9 cellular contexts compared by ENCODE assay signal in genomic region chr3:49867871-49868321, GRCh38. TPM values are rescaled to one million over a fixed set of nuclear protein-coding genes. Genes with fewer than 3 reads are reported as not detected.
A peak's percentile ranks its signal among the peaks of the same experiment; 100 is the strongest.
DNase-seq lines count a peak whose midpoint lies in the region; ATAC-seq and TF ChIP-seq lines count a peak whose summit lies in the region.
"Had no signal": no experiment of that assay in that cellular context is flagged by ENCODE, and none has a peak within 500 bp of the region (broad histone marks: within the 10 kb centered on the region; RNA-seq: fewer than 3 reads in every experiment).

No MANE protein-coding gene starts in this region.

- peaks cover 4% of the 10 kb centered on the region for H3K4me1 Mint-ChIP-seq in stimulated activated memory B cell treated with anti-CD40 and anti-IgM and Interleukin-4, amounts not matched to agents 10 μg/mL and 1 μg/mL and 100 μg/mL, for 72 hours
- no peaks in the 10 kb centered on the region for H3K4me1 Mint-ChIP-seq in T-helper 2 cell treated with Interferon-gamma antibody and Interleukin-4, amounts not matched to agents 5 μg/mL and 100 μg/mL, for 36 hours (ENCODE audit: low read depth)

- no peak overlapping the region for H3K9ac ChIP-seq in mesenchymal stem cell (ENCODE audit: low read length)

- H3K18ac ChIP-seq in mesenchymal stem cell (ENCODE audit: low read depth in 1 of 2, low read length in 2 of 2): no peak overlapping the region

- no peak overlapping the region for H2BK15ac ChIP-seq in mesenchymal stem cell (ENCODE audit: low read depth, poor library complexity, severe bottlenecking)

- H3K9me3 ChIP-seq in mesenchymal stem cell (ENCODE audit: control insufficient read depth, low read length): no peaks in the 10 kb centered on the region

- peaks cover 72% of the 10 kb centered on the region for H3K27me3 Mint-ChIP-seq in stimulated activated memory B cell treated with anti-CD40 and anti-IgM and Interleukin-4, amounts not matched to agents 10 μg/mL and 1 μg/mL and 100 μg/mL, for 72 hours
- H3K27me3 Mint-ChIP-seq in T-helper 2 cell treated with Interferon-gamma antibody and Interleukin-4, amounts not matched to agents 5 μg/mL and 100 μg/mL, for 36 hours (ENCODE audit: low read depth): peaks cover 41% of the 10 kb centered on the region

- no peak overlapping the region for H2BK12ac ChIP-seq in mesenchymal stem cell (ENCODE audit: low read length in 2 of 2)

- H4K8ac ChIP-seq in mesenchymal stem cell (ENCODE audit: low read length): no peak overlapping the region

- H3K4me2 ChIP-seq in mesenchymal stem cell (ENCODE audit: low read length, poor library complexity, severe bottlenecking): no peak overlapping the region

- no peak overlapping the region for H3K23ac ChIP-seq in mesenchymal stem cell (ENCODE audit: low read length in 2 of 2)

- no peaks in the 10 kb centered on the region for H3K9me3 Mint-ChIP-seq in stimulated activated memory B cell treated with anti-CD40 and anti-IgM and Interleukin-4, amounts not matched to agents 10 μg/mL and 1 μg/mL and 100 μg/mL, for 72 hours
- H3K9me3 Mint-ChIP-seq in T-helper 2 cell treated with Interferon-gamma antibody and Interleukin-4, amounts not matched to agents 5 μg/mL and 100 μg/mL, for 36 hours: no peaks in the 10 kb centered on the region

- TF ChIP-seq CTCF in GM10266 (IDR thresholded peaks at IDR 0.05; ENCODE audit: control insufficient read depth, insufficient read depth, low read depth, missing control alignments) (no peak), cardiac fibroblast (IDR thresholded peaks at IDR 0.05; ENCODE audit: low read depth, low read length) (no peak)

- 34% methylated on average over 7 of the region's 7 CpGs for WGBS in mesenchymal stem cell

- no peaks in the 10 kb centered on the region for H3K36me3 ChIP-seq in mesenchymal stem cell (ENCODE audit: control insufficient read depth in 1 of 2, insufficient read depth in 2 of 2, low read depth in 1 of 2, low read length in 2 of 2)

- no peak overlapping the region for H3K4me3 ChIP-seq in cardiac fibroblast (replicated peaks in 1 of 2; ENCODE audit: low read depth in 2 of 2, low read length in 2 of 2)
- no peak overlapping the region for H3K4me3 ChIP-seq in mesenchymal stem cell (ENCODE audit: insufficient read depth in 1 of 2, low read depth in 1 of 2, low read length in 2 of 2)

- H3K27ac Mint-ChIP-seq in stimulated activated memory B cell treated with anti-CD40 and anti-IgM and Interleukin-4, amounts not matched to agents 10 μg/mL and 1 μg/mL and 100 μg/mL, for 72 hours: no peak overlapping the region
- no peak overlapping the region for H3K27ac Mint-ChIP-seq in T-helper 2 cell treated with Interferon-gamma antibody and Interleukin-4, amounts not matched to agents 5 μg/mL and 100 μg/mL, for 36 hours

- no peak overlapping the region for H3K27ac ChIP-seq in mesenchymal stem cell (ENCODE audit: low read length, poor library complexity, severe bottlenecking)

- H3K36me3 Mint-ChIP-seq in stimulated activated memory B cell treated with anti-CD40 and anti-IgM and Interleukin-4, amounts not matched to agents 10 μg/mL and 1 μg/mL and 100 μg/mL, for 72 hours: no peaks in the 10 kb centered on the region
- H3K36me3 Mint-ChIP-seq in T-helper 2 cell treated with Interferon-gamma antibody and Interleukin-4, amounts not matched to agents 5 μg/mL and 100 μg/mL, for 36 hours (ENCODE audit: low read depth): no peaks in the 10 kb centered on the region

- H3K14ac ChIP-seq in mesenchymal stem cell (ENCODE audit: low read length in 2 of 2): no peak overlapping the region

- H3K4ac ChIP-seq in mesenchymal stem cell (ENCODE audit: low read depth in 1 of 2, low read length in 2 of 2): no peak overlapping the region

- H3K4me1 ChIP-seq in mesenchymal stem cell (ENCODE audit: control insufficient read depth, insufficient read depth, low read depth, low read length): peaks cover 12% of the 10 kb centered on the region

- H3K79me1 ChIP-seq in mesenchymal stem cell (replicated peaks; ENCODE audit: low read length, poor library complexity, severe bottlenecking): no peaks in the 10 kb centered on the region

- H2AK5ac ChIP-seq in mesenchymal stem cell (ENCODE audit: low read length, severe bottlenecking): no peak overlapping the region

- no peak for ATAC-seq in stimulated activated memory B cell treated with anti-CD40 and anti-IgM and Interleukin-4, amounts not matched to agents 10 μg/mL and 1 μg/mL and 100 μg/mL, for 72 hours

- no peak overlapping the region for H2BK5ac ChIP-seq in mesenchymal stem cell (ENCODE audit: low read depth, low read length, poor library complexity, severe bottlenecking)

- H4K91ac ChIP-seq in mesenchymal stem cell (ENCODE audit: low read length): no peak overlapping the region

- DNase-seq in GM10266 (ENCODE audit: extremely low spot score) (peak; percentile 60), NCI-H524 (lab: John Stamatoyannopoulos, UW) (peak; percentile 75 to 87), cardiac fibroblast (ENCODE audit: low read depth in 2 of 2) (peak; percentile 47 to 49), mesenchymal stem cell (peak; percentile 54), COLO829 (ENCODE audit: low spot score) (no peak), GOT3 (lab: John Stamatoyannopoulos, UW) (no peak)
- DNase-seq in T-helper 2 cell treated with Interferon-gamma antibody and Interleukin-4, amounts not matched to agents 5 μg/mL and 100 μg/mL, for 36 hours (ENCODE audit: low spot score): no peak
- DNase-seq: NCI-H446 treated with DMSO at 0.1 percent for 48 hours had no signal

- H2AFZ ChIP-seq in mesenchymal stem cell (ENCODE audit: low read depth, low read length): no peak overlapping the region

- no peak overlapping the region for H2BK120ac ChIP-seq in mesenchymal stem cell (ENCODE audit: low read depth, low read length)

- no peak overlapping the region for H3K4me3 Mint-ChIP-seq in stimulated activated memory B cell treated with anti-CD40 and anti-IgM and Interleukin-4, amounts not matched to agents 10 μg/mL and 1 μg/mL and 100 μg/mL, for 72 hours
- no peak overlapping the region for H3K4me3 Mint-ChIP-seq in T-helper 2 cell treated with Interferon-gamma antibody and Interleukin-4, amounts not matched to agents 5 μg/mL and 100 μg/mL, for 36 hours

- H3K27me3 ChIP-seq in mesenchymal stem cell (ENCODE audit: control insufficient read depth in 1 of 2, insufficient read depth in 1 of 2, low read length in 2 of 2): peaks cover 91 to 95% of the 10 kb centered on the region in 2 experiments

RNA-seq across cellular contexts. Expression of gene CAMKV, which starts 1.8 kb away (rescaled TPM):
- polyA plus RNA-seq in mesenchymal stem cell (2013, experiment 1 of 2): 0.01 TPM
- not detected for polyA plus RNA-seq in mesenchymal stem cell (2013, experiment 2 of 2)

RNA-seq across cellular contexts. Expression of gene TRAIP, which starts 11.5 kb away (rescaled TPM):
- polyA plus RNA-seq in mesenchymal stem cell (2013, experiment 1 of 2): 2.3 TPM
- polyA plus RNA-seq in mesenchymal stem cell (2013, experiment 2 of 2): 1.8 TPM

RNA-seq across cellular contexts. Expression of gene MST1R, which starts 35.8 kb away (rescaled TPM):
- polyA plus RNA-seq in mesenchymal stem cell (2013, experiment 1 of 2): 0.36 TPM
- polyA plus RNA-seq in mesenchymal stem cell (2013, experiment 2 of 2): 0.12 TPM

RNA-seq across cellular contexts. Expression of gene UBA7, which starts 54.1 kb away (rescaled TPM):
- 33.2 TPM for polyA plus RNA-seq in mesenchymal stem cell (2013, experiment 1 of 2)
- 32.7 TPM for polyA plus RNA-seq in mesenchymal stem cell (2013, experiment 2 of 2)

Comparison
In these comparisons a context has a peak if more than half of its experiments do, and no peak if none do; other contexts are left out.
1. DNase-seq: peak in GM10266 (single experiment), NCI-H524 (2 of 2), cardiac fibroblast (2 of 2) and mesenchymal stem cell (single experiment); none in T-helper 2 cell treated with Interferon-gamma antibody and Interleukin-4, amounts not matched to agents 5 μg/mL and 100 μg/mL, for 36 hours (single experiment), COLO829 (single experiment) and GOT3 (single experiment).